In the genomic region with DNA sequence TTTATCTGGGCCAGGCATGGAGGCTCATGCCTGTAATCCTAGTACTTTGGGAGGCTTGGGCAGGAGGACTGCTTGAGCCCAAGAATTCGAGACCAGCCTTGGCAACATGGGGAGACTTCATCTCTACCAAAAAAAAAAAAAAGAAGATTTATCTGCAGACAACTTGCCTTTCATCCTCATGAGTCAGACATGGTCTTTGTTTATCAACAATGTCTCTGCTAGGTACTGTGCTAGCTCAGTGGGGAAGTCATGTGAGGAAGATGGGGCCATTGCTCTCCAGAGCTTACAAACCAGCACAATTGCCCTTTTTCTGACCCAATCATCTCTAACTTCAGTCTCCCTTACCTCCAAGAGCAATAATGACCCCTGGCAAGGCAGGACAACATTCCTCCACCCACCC, we compare ENCODE assay signal across 11 cellular contexts. TPM values are rescaled to one million over a fixed set of nuclear protein-coding genes. Genes with fewer than 3 reads are reported as not detected.
DNase-seq lines count a peak whose midpoint lies in the region; ATAC-seq, FAIRE-seq and TF ChIP-seq lines count a peak whose summit lies in the region.
"Had no signal": no experiment of that assay in that cellular context is flagged by ENCODE, and none has a peak within 500 bp of the region (broad histone marks: within the 10 kb centered on the region; RNA-seq: fewer than 3 reads in every experiment).

No MANE protein-coding gene starts in this region.

- TF ChIP-seq POLR2A in A549 (IDR thresholded peaks at IDR 0.05; ENCODE audit: low read length) (no peak), adrenal gland (IDR thresholded peaks at IDR 0.05) (no peak)

- peaks cover 19% of the 10 kb centered on the region for H3K27me3 Mint-ChIP-seq in GM23338 (ENCODE audit: insufficient read depth, low read depth, poor library complexity)
- no peaks in the 10 kb centered on the region for H3K27me3 Mint-ChIP-seq in activated naive CD8-positive, alpha-beta T cell treated with anti-CD3 and anti-CD28 coated beads, Interleukin-2, amount 10 ng/mL, durations not matched to agents 7 days and 5 days

- H3K27ac Mint-ChIP-seq in GM23338: no peak overlapping the region
- H3K27ac Mint-ChIP-seq in activated naive CD8-positive, alpha-beta T cell treated with anti-CD3 and anti-CD28 coated beads, Interleukin-2, amount 10 ng/mL, durations not matched to agents 7 days and 5 days: peak overlapping the region; percentile 90

- H3K79me2 ChIP-seq in GM23338 (replicated peaks; ENCODE audit: insufficient read depth) (peaks cover 37% of the 10 kb centered on the region), keratinocyte (ENCODE audit: control insufficient read depth, insufficient read depth, low read length) (peaks cover 55% of the 10 kb centered on the region)

- TF ChIP-seq RAD21 in A549 (conservative IDR thresholded peaks at IDR 0.05 in 1 of 2, IDR thresholded peaks at IDR 0.05 in 1 of 2): no peak

- WGBS in A549 (ENCODE audit: missing lambda C conversion rate): 76% methylated on average over 1 of the region's 1 CpG
- 40 to 64% (median 56%) methylated on average over 1 of the region's 1 CpG for WGBS in adrenal gland, 4 donors

- H3K4me3 ChIP-seq in A549: no peak overlapping the region
- H3K4me3 ChIP-seq in GM23338: no peak overlapping the region
- H3K4me3 ChIP-seq in keratinocyte (ENCODE audit: control insufficient read depth in 2 of 3, extremely low read depth in 1 of 3, insufficient read depth in 2 of 3, low read depth in 1 of 3, low read length in 3 of 3): peak overlapping the region in 2 of 3 experiments; percentile 76 to 91
- no peak overlapping the region for H3K4me3 ChIP-seq in adrenal gland

- H3K36me3 Mint-ChIP-seq in GM23338 (ENCODE audit: low read depth): no peaks in the 10 kb centered on the region; the same call in 2 of the 3 replicates
- H3K36me3 Mint-ChIP-seq in activated naive CD8-positive, alpha-beta T cell treated with anti-CD3 and anti-CD28 coated beads, Interleukin-2, amount 10 ng/mL, durations not matched to agents 7 days and 5 days: peaks cover 7% of the 10 kb centered on the region

- no peaks in the 10 kb centered on the region for H3K9me3 ChIP-seq in A549
- no peaks in the 10 kb centered on the region for H3K9me3 ChIP-seq in keratinocyte (ENCODE audit: control insufficient read depth, low read depth, low read length)
- H3K9me3 ChIP-seq in adrenal gland (replicated peaks in 1 of 3): no peaks in the 10 kb centered on the region
- H3K9me3 ChIP-seq: tibial nerve had no signal

- peaks cover 2% of the 10 kb centered on the region for H3K9me1 ChIP-seq in keratinocyte (ENCODE audit: control insufficient read depth, extremely low read depth, insufficient read depth, low read length)

- DNase-seq in A549 (ENCODE audit: low read depth in 1 of 2, low spot score in 1 of 2) (no peak), GM23338 (ENCODE audit: low spot score) (no peak), keratinocyte (ENCODE audit: low read depth, low spot score) (no peak), adrenal gland (no peak), GM03348 (ENCODE audit: low spot score) (no peak), NCI-H2107 treated with DMSO at 0.1 percent for 48 hours (lab: John Stamatoyannopoulos, UW; ENCODE audit: unreplicated experiment) (no peak), NAMALWA (ENCODE audit: low spot score) (no peak)
- DNase-seq in activated naive CD8-positive, alpha-beta T cell treated with anti-CD3 and anti-CD28 coated beads, Interleukin-2, amount 10 ng/mL, durations not matched to agents 7 days and 5 days: no peak
- DNase-seq: NCI-H1436 had no signal

- H3K4me2 ChIP-seq in A549 (peak overlapping the region; percentile 96), GM23338 (no peak overlapping the region), keratinocyte (ENCODE audit: control insufficient read depth, extremely low read depth, insufficient read depth, low read depth, low read length) (peak overlapping the region; percentile 92)

- no peaks in the 10 kb centered on the region; the same call in 2 of the 3 replicates for H3K9me3 Mint-ChIP-seq in GM23338
- no peaks in the 10 kb centered on the region for H3K9me3 Mint-ChIP-seq in activated naive CD8-positive, alpha-beta T cell treated with anti-CD3 and anti-CD28 coated beads, Interleukin-2, amount 10 ng/mL, durations not matched to agents 7 days and 5 days

- dilution Hi-C loops in keratinocyte (cut with MboI; ENCODE audit: extremely low pct_ligation_motif_present, low sequenced_read_pairs): no loop called here

- ATAC-seq in A549: no peak
- no peak for ATAC-seq in GM23338
- no peak for ATAC-seq in activated naive CD8-positive, alpha-beta T cell treated with anti-CD3 and anti-CD28 coated beads, Interleukin-2, amount 10 ng/mL, durations not matched to agents 7 days and 5 days (ENCODE audit: low read depth)

- no peak overlapping the region; a peak in 1 of 6 replicates for H3K27ac ChIP-seq in A549
- H3K27ac ChIP-seq in GM23338 (ENCODE audit: low read depth): no peak overlapping the region
- peak overlapping the region; percentile 63 for H3K27ac ChIP-seq in keratinocyte (ENCODE audit: control insufficient read depth, insufficient read depth, low read length)
- no peak overlapping the region for H3K27ac ChIP-seq in adrenal gland
- H3K27ac ChIP-seq: SK-N-MC had no signal

- no peak for FAIRE-seq in A549 (lab: Jason Lieb, UNC)
- no peak for FAIRE-seq in keratinocyte (lab: Jason Lieb, UNC)

- intact Hi-C loops in adrenal gland (cut with DNase I): no loop called here

- H2AFZ ChIP-seq in GM23338 (no peak overlapping the region), keratinocyte (ENCODE audit: control insufficient read depth, low read length) (no peak overlapping the region)

- H3K4me1 ChIP-seq in A549: peaks cover 19% of the 10 kb centered on the region; the same call in 2 of the 3 replicates
- peaks cover 7% of the 10 kb centered on the region for H3K4me1 ChIP-seq in GM23338 (ENCODE audit: insufficient read depth)
- peaks cover 13% of the 10 kb centered on the region for H3K4me1 ChIP-seq in keratinocyte (ENCODE audit: control insufficient read depth, extremely low read depth, insufficient read depth, low read length)
- H3K4me1 ChIP-seq in adrenal gland (replicated peaks in 1 of 2): peaks cover 14 to 35% of the 10 kb centered on the region in 2 donors

- H3K9ac ChIP-seq in keratinocyte (ENCODE audit: control insufficient read depth, extremely low read depth, insufficient read depth, low read length): peak overlapping the region; percentile 91

- H3K4me3 Mint-ChIP-seq in GM23338: peak overlapping the region; percentile 93; the same call in 2 of the 3 replicates
- peak overlapping the region; percentile 93 for H3K4me3 Mint-ChIP-seq in activated naive CD8-positive, alpha-beta T cell treated with anti-CD3 and anti-CD28 coated beads, Interleukin-2, amount 10 ng/mL, durations not matched to agents 7 days and 5 days

- H4K20me1 ChIP-seq in GM23338 (replicated peaks; ENCODE audit: insufficient read depth) (peaks cover 16% of the 10 kb centered on the region), keratinocyte (ENCODE audit: control insufficient read depth, extremely low read depth, insufficient read depth, low read length) (no peaks in the 10 kb centered on the region)

- peaks cover 27% of the 10 kb centered on the region for H3K4me1 Mint-ChIP-seq in GM23338
- peaks cover 25% of the 10 kb centered on the region for H3K4me1 Mint-ChIP-seq in activated naive CD8-positive, alpha-beta T cell treated with anti-CD3 and anti-CD28 coated beads, Interleukin-2, amount 10 ng/mL, durations not matched to agents 7 days and 5 days

- peaks cover 5% of the 10 kb centered on the region; the same call in 1 of the 2 replicates for H3F3A ChIP-seq in GM23338 (replicated peaks; ENCODE audit: low read depth)

- no peak for TF ChIP-seq CTCF in A549 (IDR thresholded peaks at IDR 0.05)
- TF ChIP-seq CTCF in GM23338 (conservative IDR thresholded peaks at IDR 0.05; ENCODE audit: low read depth in 2 of 2): no peak
- TF ChIP-seq CTCF in keratinocyte (optimal IDR thresholded peaks at IDR 0.05 in 1 of 3, IDR thresholded peaks at IDR 0.05 in 1 of 3, conservative IDR thresholded peaks at IDR 0.05 in 1 of 3; ENCODE audit: extremely low read depth in 1 of 3, insufficient read depth in 2 of 3, low read length in 3 of 3): no peak
- no peak for TF ChIP-seq CTCF in adrenal gland (IDR thresholded peaks at IDR 0.05)

- H3K9me2 ChIP-seq in GM23338 (ENCODE audit: insufficient read depth): no peaks in the 10 kb centered on the region

- POLR2A ChIA-PET in A549 (lab: Yijun Ruan, JAX): no interaction called here
- POLR2A ChIA-PET in activated naive CD8-positive, alpha-beta T cell treated with anti-CD3 and anti-CD28 coated beads, Interleukin-2, amount 10 ng/mL, durations not matched to agents 7 days and 5 days (lab: Charles Lee): interaction anchor here (0.5 to 2.7 kb wide), 3 partner anchors 11 to 294 kb away, joined by 4 to 23 read pairs (median 6); no protein-coding TSS in a partner anchor

- CTCF ChIA-PET in A549 (lab: Yijun Ruan, JAX): interaction anchor here (0.8 to 5.0 kb wide), 4 partner anchors 11 to 77 kb away, joined by 3 to 39 read pairs (median 16); partner anchors contain the start of gene CERCAM

- no peak for TF ChIP-seq EP300 in A549 (IDR thresholded peaks at IDR 0.05)

- H3K36me3 ChIP-seq in GM23338 (ENCODE audit: insufficient read depth): no peaks in the 10 kb centered on the region
- peaks cover 4 to 6% of the 10 kb centered on the region in 2 experiments for H3K36me3 ChIP-seq in keratinocyte (ENCODE audit: control insufficient read depth in 2 of 2, extremely low read depth in 1 of 2, insufficient read depth in 2 of 2, low read length in 2 of 2)
- H3K36me3 ChIP-seq in adrenal gland (replicated peaks in 1 of 2): no peaks in the 10 kb centered on the region

- H3K27me3 ChIP-seq in GM23338 (ENCODE audit: insufficient read depth) (peaks cover 27% of the 10 kb centered on the region), keratinocyte (ENCODE audit: control insufficient read depth, extremely low read depth, insufficient read depth, low read length) (no peaks in the 10 kb centered on the region), adrenal gland (no peaks in the 10 kb centered on the region)
- H3K27me3 ChIP-seq: tibial nerve had no signal

RNA-seq across cellular contexts. Expression of gene URM1, which starts 1.6 kb away (rescaled TPM):
- polyA plus RNA-seq in A549 (2011; rRNA removed): 43.6 and 61.6 TPM in 2 replicates
- 66.7 and 75.4 TPM in 2 replicates for polyA plus RNA-seq in A549 (2012; cell fraction: cytosol; rRNA removed)
- polyA plus RNA-seq in A549 (2012; cell fraction: nucleus; rRNA removed): 71.3 and 83.4 TPM in 2 replicates
- 49.5 to 50.6 TPM (median 49.7 TPM) in 3 replicates for polyA plus RNA-seq in A549 (2017; fragmentation: RNase III; extraction: RNeasy Plus Mini Kit Qiagen cat#74134 plus additional on column Dnase treatment)
- 43.8 and 52.7 TPM in 2 replicates for polyA minus RNA-seq in A549 (2011; rRNA and poly(A)+ RNA removed)
- 45.3 and 47.8 TPM in 2 replicates for total RNA-seq in GM23338 (2014; rRNA removed; shearing (Covaris generic))
- 27.9 and 28.6 TPM in 2 replicates for polyA plus RNA-seq in GM23338 (2016; fragmentation: Nextera tagmentation; extraction: Ambion mirVana)
- total RNA-seq in activated naive CD8-positive, alpha-beta T cell treated with anti-CD3 and anti-CD28 coated beads, Interleukin-2, amount 10 ng/mL, durations not matched to agents 7 days and 5 days: 10 to 100 TPM; 60.7 to 63.4 TPM
- polyA plus RNA-seq in keratinocyte: 29.1 to 32.4 TPM (median 31.1 TPM) in 3 replicates
- polyA plus RNA-seq in keratinocyte (2011; ENCODE audit: low read depth): 16.3 TPM
- polyA plus RNA-seq in keratinocyte (2011; cell fraction: cytosol; rRNA removed): 36.1 and 42.7 TPM in 2 replicates
- 26.5 and 29.4 TPM in 2 replicates for polyA plus RNA-seq in keratinocyte (2011; cell fraction: nucleus; rRNA removed)
- 32.5 and 33.6 TPM in 2 replicates for polyA plus RNA-seq in keratinocyte (2012; ENCODE audit: low replicate concordance)
- 28.4 to 49.4 TPM (median 35.9 TPM) in 3 replicates for polyA minus RNA-seq in keratinocyte
- polyA minus RNA-seq in keratinocyte (2011; cell fraction: cytosol; rRNA and poly(A)+ RNA removed): 29.2 TPM
- polyA minus RNA-seq in keratinocyte (2011; cell fraction: nucleus; rRNA and poly(A)+ RNA removed): 6.3 and 6.9 TPM in 2 replicates
- total RNA-seq in adrenal gland: 10 to 100 TPM; 34.7 to 73.5 (median 47.0) TPM
- 10 to 100 TPM; 22.8 to 40.2 (median 27.0) TPM for polyA plus RNA-seq in adrenal gland

RNA-seq across cellular contexts. Expression of gene SLC27A4, which starts 32.5 kb away (rescaled TPM):
- polyA plus RNA-seq in A549 (2011; rRNA removed) (14.5 and 14.9 TPM in 2 replicates), A549 (2017; fragmentation: RNase III; extraction: RNeasy Plus Mini Kit Qiagen cat#74134 plus additional on column Dnase treatment) (26.1 to 27.0 TPM (median 26.4 TPM) in 3 replicates), GM23338 (2016; fragmentation: Nextera tagmentation; extraction: Ambion mirVana) (7.9 and 9.9 TPM in 2 replicates), keratinocyte (17.3 to 30.2 TPM (median 21.4 TPM) in 3 replicates), adrenal gland (10 to 100 TPM in 2 of 3 donors, 1 to 10 TPM in 1; 9.9 to 40.0 (median 21.3) TPM)
- 26.6 and 34.7 TPM in 2 replicates for polyA plus RNA-seq in A549 (2012; cell fraction: cytosol; rRNA removed)
- 47.8 and 63.4 TPM in 2 replicates for polyA plus RNA-seq in A549 (2012; cell fraction: nucleus; rRNA removed)
- polyA minus RNA-seq in A549 (2011; rRNA and poly(A)+ RNA removed): 33.1 and 34.8 TPM in 2 replicates
- 21.4 and 25.3 TPM in 2 replicates for total RNA-seq in GM23338 (2014; rRNA removed; shearing (Covaris generic))
- 10 to 100 TPM; 13.6 to 13.9 TPM for total RNA-seq in activated naive CD8-positive, alpha-beta T cell treated with anti-CD3 and anti-CD28 coated beads, Interleukin-2, amount 10 ng/mL, durations not matched to agents 7 days and 5 days
- polyA plus RNA-seq in keratinocyte (2011; ENCODE audit: low read depth): 13.3 TPM
- polyA plus RNA-seq in keratinocyte (2011; cell fraction: cytosol; rRNA removed): 13.4 and 25.3 TPM in 2 replicates
- polyA plus RNA-seq in keratinocyte (2011; cell fraction: nucleus; rRNA removed): 44.0 and 48.8 TPM in 2 replicates
- polyA plus RNA-seq in keratinocyte (2012; ENCODE audit: low replicate concordance): 34.4 and 36.0 TPM in 2 replicates
- 31.8 to 73.8 TPM (median 32.6 TPM) in 3 replicates for polyA minus RNA-seq in keratinocyte
- 48.5 TPM for polyA minus RNA-seq in keratinocyte (2011; cell fraction: cytosol; rRNA and poly(A)+ RNA removed)
- 54.5 and 59.6 TPM in 2 replicates for polyA minus RNA-seq in keratinocyte (2011; cell fraction: nucleus; rRNA and poly(A)+ RNA removed)
- total RNA-seq in adrenal gland: 10 to 100 TPM; 15.9 to 30.3 (median 20.7) TPM

RNA-seq across cellular contexts. Expression of gene CERCAM, which starts 47.9 kb away (rescaled TPM):
- polyA plus RNA-seq in A549 (2011; rRNA removed): 16.5 and 16.6 TPM in 2 replicates
- 40.4 and 54.7 TPM in 2 replicates for polyA plus RNA-seq in A549 (2012; cell fraction: cytosol; rRNA removed)
- polyA plus RNA-seq in A549 (2012; cell fraction: nucleus; rRNA removed): 77.9 and 93.5 TPM in 2 replicates
- 26.1 to 33.3 TPM (median 28.5 TPM) in 3 replicates for polyA plus RNA-seq in A549 (2017; fragmentation: RNase III; extraction: RNeasy Plus Mini Kit Qiagen cat#74134 plus additional on column Dnase treatment)
- 20.1 and 20.5 TPM in 2 replicates for polyA minus RNA-seq in A549 (2011; rRNA and poly(A)+ RNA removed)
- total RNA-seq in GM23338 (2014; rRNA removed; shearing (Covaris generic)): 5.6 and 7.9 TPM in 2 replicates
- 2.7 TPM in 2 replicates for polyA plus RNA-seq in GM23338 (2016; fragmentation: Nextera tagmentation; extraction: Ambion mirVana)
- total RNA-seq in activated naive CD8-positive, alpha-beta T cell treated with anti-CD3 and anti-CD28 coated beads, Interleukin-2, amount 10 ng/mL, durations not matched to agents 7 days and 5 days: 1 to 10 TPM; 3.5 to 3.7 TPM
- polyA plus RNA-seq in keratinocyte: 15.9 to 39.7 TPM (median 25.9 TPM) in 3 replicates
- polyA plus RNA-seq in keratinocyte (2011; ENCODE audit: low read depth): 11.3 TPM
- polyA plus RNA-seq in keratinocyte (2011; cell fraction: cytosol; rRNA removed): 15.2 and 27.3 TPM in 2 replicates
- 32.0 and 44.1 TPM in 2 replicates for polyA plus RNA-seq in keratinocyte (2011; cell fraction: nucleus; rRNA removed)
- polyA plus RNA-seq in keratinocyte (2012; ENCODE audit: low replicate concordance): 12.0 and 23.8 TPM in 2 replicates
- polyA minus RNA-seq in keratinocyte: 10.1 to 38.8 TPM (median 35.6 TPM) in 3 replicates
- 57.9 TPM for polyA minus RNA-seq in keratinocyte (2011; cell fraction: cytosol; rRNA and poly(A)+ RNA removed)
- 35.7 and 36.8 TPM in 2 replicates for polyA minus RNA-seq in keratinocyte (2011; cell fraction: nucleus; rRNA and poly(A)+ RNA removed)
- total RNA-seq in adrenal gland: 10 to 100 TPM; 14.4 to 43.5 (median 18.0) TPM
- polyA plus RNA-seq in adrenal gland: 10 to 100 TPM in 2 of 3 donors, 1 to 10 TPM in 1; 5.1 to 34.2 (median 16.2) TPM

RNA-seq across cellular contexts. Expression of gene COQ4, which starts 50.1 kb away (rescaled TPM):
- polyA plus RNA-seq in A549 (2011; rRNA removed) (32.5 and 38.0 TPM in 2 replicates), A549 (2017; fragmentation: RNase III; extraction: RNeasy Plus Mini Kit Qiagen cat#74134 plus additional on column Dnase treatment) (41.3 to 42.8 TPM (median 42.4 TPM) in 3 replicates), GM23338 (2016; fragmentation: Nextera tagmentation; extraction: Ambion mirVana) (34.5 and 37.0 TPM in 2 replicates), keratinocyte (32.6 to 39.8 TPM (median 33.4 TPM) in 3 replicates), adrenal gland (100 to 1,000 TPM in 2 of 3 donors, 10 to 100 TPM in 1; 35.8 to 111 (median 109) TPM)
- polyA plus RNA-seq in A549 (2012; cell fraction: cytosol; rRNA removed): 67.0 and 71.6 TPM in 2 replicates
- 134 and 137 TPM in 2 replicates for polyA plus RNA-seq in A549 (2012; cell fraction: nucleus; rRNA removed)
- polyA minus RNA-seq in A549 (2011; rRNA and poly(A)+ RNA removed): 29.5 and 34.7 TPM in 2 replicates
- total RNA-seq in GM23338 (2014; rRNA removed; shearing (Covaris generic)): 29.2 and 35.3 TPM in 2 replicates
- 10 to 100 TPM; 34.9 to 35.1 TPM for total RNA-seq in activated naive CD8-positive, alpha-beta T cell treated with anti-CD3 and anti-CD28 coated beads, Interleukin-2, amount 10 ng/mL, durations not matched to agents 7 days and 5 days
- polyA plus RNA-seq in keratinocyte (2011; ENCODE audit: low read depth): 9.3 TPM
- polyA plus RNA-seq in keratinocyte (2011; cell fraction: cytosol; rRNA removed): 20.0 and 33.2 TPM in 2 replicates
- polyA plus RNA-seq in keratinocyte (2011; cell fraction: nucleus; rRNA removed): 62.1 and 78.2 TPM in 2 replicates
- polyA plus RNA-seq in keratinocyte (2012; ENCODE audit: low replicate concordance): 30.5 and 33.2 TPM in 2 replicates
- 24.2 to 32.6 TPM (median 31.0 TPM) in 3 replicates for polyA minus RNA-seq in keratinocyte
- polyA minus RNA-seq in keratinocyte (2011; cell fraction: cytosol; rRNA and poly(A)+ RNA removed): 33.8 TPM
- polyA minus RNA-seq in keratinocyte (2011; cell fraction: nucleus; rRNA and poly(A)+ RNA removed): 18.9 and 26.2 TPM in 2 replicates
- 10 to 100 TPM; 47.3 to 96.8 (median 66.7) TPM for total RNA-seq in adrenal gland

RNA-seq across cellular contexts. Expression of gene TRUB2, which starts 50.5 kb away (rescaled TPM):
- 29.0 and 43.4 TPM in 2 replicates for polyA plus RNA-seq in A549 (2011; rRNA removed)
- polyA plus RNA-seq in A549 (2012; cell fraction: cytosol; rRNA removed): 24.6 and 35.4 TPM in 2 replicates
- polyA plus RNA-seq in A549 (2012; cell fraction: nucleus; rRNA removed): 24.0 and 24.5 TPM in 2 replicates
- polyA plus RNA-seq in A549 (2017; fragmentation: RNase III; extraction: RNeasy Plus Mini Kit Qiagen cat#74134 plus additional on column Dnase treatment): 35.3 to 39.0 TPM (median 38.7 TPM) in 3 replicates
- 49.5 and 60.3 TPM in 2 replicates for polyA minus RNA-seq in A549 (2011; rRNA and poly(A)+ RNA removed)
- 12.0 and 15.4 TPM in 2 replicates for total RNA-seq in GM23338 (2014; rRNA removed; shearing (Covaris generic))
- polyA plus RNA-seq in GM23338 (2016; fragmentation: Nextera tagmentation; extraction: Ambion mirVana): 29.4 and 31.4 TPM in 2 replicates
- total RNA-seq in activated naive CD8-positive, alpha-beta T cell treated with anti-CD3 and anti-CD28 coated beads, Interleukin-2, amount 10 ng/mL, durations not matched to agents 7 days and 5 days: 10 to 100 TPM; 18.7 to 21.0 TPM
- 15.5 to 25.8 TPM (median 17.2 TPM) in 3 replicates for polyA plus RNA-seq in keratinocyte
- polyA plus RNA-seq in keratinocyte (2011; ENCODE audit: low read depth): 12.6 TPM
- polyA plus RNA-seq in keratinocyte (2011; cell fraction: cytosol; rRNA removed): 12.7 and 14.5 TPM in 2 replicates
- 13.6 and 14.5 TPM in 2 replicates for polyA plus RNA-seq in keratinocyte (2011; cell fraction: nucleus; rRNA removed)
- polyA plus RNA-seq in keratinocyte (2012; ENCODE audit: low replicate concordance): 17.4 and 26.2 TPM in 2 replicates
- 17.7 to 27.2 TPM (median 22.5 TPM) in 3 replicates for polyA minus RNA-seq in keratinocyte
- polyA minus RNA-seq in keratinocyte (2011; cell fraction: cytosol; rRNA and poly(A)+ RNA removed): 13.8 TPM
- polyA minus RNA-seq in keratinocyte (2011; cell fraction: nucleus; rRNA and poly(A)+ RNA removed): 9.0 and 10.5 TPM in 2 replicates
- total RNA-seq in adrenal gland: 10 to 100 TPM; 15.0 to 57.4 (median 33.7) TPM
- polyA plus RNA-seq in adrenal gland: 10 to 100 TPM; 20.7 to 55.2 (median 23.7) TPM

Comparison
In these comparisons a context has a peak if more than half of its experiments do, and no peak if none do; other contexts are left out.
1. H3K4me3 ChIP-seq: peak in keratinocyte (2 of 3); none in A549 (single experiment), GM23338 (single experiment) and adrenal gland (0 of 4).